Comparison of ENCODE assay signal across 31 cellular contexts in the genomic region with DNA sequence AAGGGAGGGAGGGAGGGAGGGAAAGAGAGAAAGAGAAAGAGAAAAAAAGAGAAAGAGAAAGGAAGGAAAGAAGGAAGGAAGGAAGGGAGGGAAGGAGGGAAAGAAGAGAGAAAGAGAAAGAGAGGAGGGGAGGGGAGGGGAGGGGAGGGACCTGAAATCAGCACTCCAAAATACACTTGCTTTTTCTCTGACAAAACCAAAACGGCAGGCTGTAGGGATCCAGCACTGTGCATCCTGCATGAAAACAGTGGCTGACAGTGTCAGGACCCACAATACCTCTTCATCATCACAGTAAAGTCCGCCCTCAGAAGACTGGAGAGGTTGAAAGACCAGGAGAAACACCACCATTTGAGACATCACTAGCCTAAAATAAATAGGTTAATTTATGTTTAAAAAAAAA.
"Had no signal": no experiment of that assay in that cellular context is flagged by ENCODE, and none has a peak within 500 bp of the region (broad histone marks: within the 10 kb centered on the region; RNA-seq: fewer than 3 reads in every experiment).

No MANE protein-coding gene starts in this region.

- H3K9me3 Mint-ChIP-seq: activated B cell treated with CpG ODN at 0.5 μM for 24 hours; activated CD8-positive, alpha-beta T cell treated with anti-CD3 and anti-CD28 coated beads for 36 hours; activated T-cell treated with anti-CD3 and anti-CD28 coated beads, Interleukin-2, amount 50 U/mL, for 4 hours; activated T-helper 17 cell treated with anti-CD3 and anti-CD28 coated beads, Interleukin-2, amount 50 U/mL, for 72 hours; effector memory CD8-positive, alpha-beta T cell; T-cell; T-helper 1 cell treated with Interleukin-12 subunit alpha and Interleukin-12 subunit beta and Interleukin-4 antibody, amounts not matched to agents 30 μg/mL and 1 μg/mL, for 36 hours had no signal

- H3K36me3 Mint-ChIP-seq: activated naive CD8-positive, alpha-beta T cell; T-cell had no signal

- H3K4me3 ChIP-seq: adrenal gland, body of pancreas, gastrocnemius medialis, heart left ventricle had no signal

- FAIRE-seq: colon had no signal

- ATAC-seq: activated CD4-positive, CD25-positive, alpha-beta regulatory T cell treated with anti-CD3 and anti-CD28 coated beads, Interleukin-2, amount 50 U/mL, for 24 hours; activated CD8-positive, alpha-beta T cell treated with anti-CD3 and anti-CD28 coated beads for 36 hours; activated T-cell treated with anti-CD3 and anti-CD28 coated beads, Interleukin-2, amount 50 U/mL, for 4 hours; activated T-helper 17 cell treated with anti-CD3 and anti-CD28 coated beads, Interleukin-2, amount 50 U/mL, for 72 hours; body of pancreas; effector memory CD8-positive, alpha-beta T cell; gastrocnemius medialis; heart left ventricle; T-cell had no signal

- H3K36me3 ChIP-seq: adrenal gland, gastrocnemius medialis, heart left ventricle had no signal

- H3K9me3 ChIP-seq: adrenal gland, body of pancreas, gastrocnemius medialis, heart left ventricle had no signal

- H3K27me3 ChIP-seq: adrenal gland, body of pancreas, foreskin keratinocyte, gastrocnemius medialis, heart left ventricle had no signal

- H3K27ac Mint-ChIP-seq: activated B cell treated with CpG ODN at 0.5 μM for 24 hours; activated CD8-positive, alpha-beta T cell treated with anti-CD3 and anti-CD28 coated beads for 36 hours; activated T-helper 17 cell treated with anti-CD3 and anti-CD28 coated beads, Interleukin-2, amount 50 U/mL, for 72 hours; effector memory CD8-positive, alpha-beta T cell; T-cell; T-helper 1 cell treated with Interleukin-12 subunit alpha and Interleukin-12 subunit beta and Interleukin-4 antibody, amounts not matched to agents 30 μg/mL and 1 μg/mL, for 36 hours had no signal

- H3K27me3 Mint-ChIP-seq: activated B cell treated with CpG ODN at 0.5 μM for 24 hours; activated CD8-positive, alpha-beta T cell treated with anti-CD3 and anti-CD28 coated beads for 36 hours; activated naive CD8-positive, alpha-beta T cell; activated T-helper 17 cell treated with anti-CD3 and anti-CD28 coated beads, Interleukin-2, amount 50 U/mL, for 72 hours; effector memory CD8-positive, alpha-beta T cell; T-cell had no signal

- H3K27ac ChIP-seq: adrenal gland, body of pancreas, gastrocnemius medialis, heart left ventricle, WERI-Rb-1 had no signal

- H3K4me3 Mint-ChIP-seq: activated B cell treated with CpG ODN at 0.5 μM for 24 hours; activated CD8-positive, alpha-beta T cell treated with anti-CD3 and anti-CD28 coated beads for 36 hours; activated naive CD8-positive, alpha-beta T cell; activated T-cell treated with anti-CD3 and anti-CD28 coated beads, Interleukin-2, amount 50 U/mL, for 4 hours; activated T-helper 17 cell treated with anti-CD3 and anti-CD28 coated beads, Interleukin-2, amount 50 U/mL, for 72 hours; effector memory CD8-positive, alpha-beta T cell; T-cell; T-helper 1 cell treated with Interleukin-12 subunit alpha and Interleukin-12 subunit beta and Interleukin-4 antibody, amounts not matched to agents 30 μg/mL and 1 μg/mL, for 36 hours had no signal

- H3K4me1 ChIP-seq: adrenal gland, body of pancreas, gastrocnemius medialis, heart left ventricle had no signal

- DNase-seq: activated B cell treated with CpG ODN at 0.5 μM for 24 hours; activated CD4-positive, alpha-beta T cell treated with anti-CD3 and anti-CD28 coated beads for 48 hours; activated CD4-positive, alpha-beta T cell treated with anti-CD3 and anti-CD28 coated beads, Interleukin-2, amount 50 U/mL, for 1 hour; activated CD4-positive, alpha-beta T cell treated with anti-CD3 and anti-CD28 coated beads, Interleukin-2, amount 50 U/mL, for 48 hours; activated CD8-positive, alpha-beta memory T cell treated with anti-CD3 and anti-CD28 coated beads for 24 hours; activated CD8-positive, alpha-beta T cell treated with anti-CD3 and anti-CD28 coated beads for 36 hours; activated effector memory CD4-positive, alpha-beta T cell treated with Interleukin-2 at 50 U/mL for 16 hours; activated gamma-delta T cell treated with Interleukin-2 at 50 U/mL for 16 hours; activated naive CD4-positive, alpha-beta T cell treated with anti-CD3 and anti-CD28 coated beads, Interleukin-2, amount 50 U/mL, for 16 hours; activated naive CD4-positive, alpha-beta T cell treated with Interleukin-2 at 50 U/mL for 16 hours; activated T-cell treated with anti-CD3 and anti-CD28 coated beads, Interleukin-2, amount 50 U/mL, for 4 hours; adrenal gland; amygdala; body of pancreas; caudate nucleus; cortex of kidney; dermis blood vessel endothelial cell; effector CD4-positive, alpha-beta T cell; effector memory CD8-positive, alpha-beta T cell; gastrocnemius medialis; glutamatergic neuron; heart left ventricle; T-cell; T-helper 9 cell; WERI-Rb-1 had no signal
